In the genomic region with DNA sequence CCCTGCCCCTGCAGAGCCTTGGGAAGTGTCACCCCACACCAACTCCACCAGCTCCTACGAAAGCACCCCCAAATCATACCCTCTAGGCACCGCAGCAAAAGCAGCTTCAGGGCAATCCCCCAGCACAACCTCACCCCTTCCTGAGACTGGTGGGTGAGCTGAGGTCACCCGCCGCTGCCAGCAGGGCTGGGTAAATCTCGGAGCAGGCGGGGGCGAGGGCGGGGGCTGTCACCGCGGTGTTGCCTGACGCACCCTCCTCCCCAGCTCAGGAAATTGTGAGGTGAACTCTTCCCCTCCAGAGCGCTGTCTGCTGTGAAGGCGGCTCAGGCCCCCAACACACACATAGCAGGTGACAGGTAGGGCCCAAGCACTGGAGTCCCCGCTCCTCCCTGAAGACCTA, we compare ENCODE assay signal across 9 cellular contexts.
DNase-seq lines count a peak whose midpoint lies in the region; ATAC-seq lines count a peak whose summit lies in the region.
"Had no signal": no experiment of that assay in that cellular context is flagged by ENCODE, and none has a peak within 500 bp of the region (broad histone marks: within the 10 kb centered on the region; RNA-seq: fewer than 3 reads in every experiment).

No MANE protein-coding gene starts in this region.

- no peaks in the 10 kb centered on the region for H3K36me3 Mint-ChIP-seq in memory B cell

- H3K36me3 ChIP-seq in KOPT-K1 (ENCODE audit: insufficient read depth, low read length) = no peaks in the 10 kb centered on the region

- H3K9me3 ChIP-seq in KOPT-K1 (ENCODE audit: insufficient read depth, low read length, poor library complexity, severe bottlenecking) = no peaks in the 10 kb centered on the region

- DNase-seq in activated T-cell treated with anti-CD3 and anti-CD28 coated beads for 48 hours (ENCODE audit: low read depth) (peak; percentile 89), memory B cell (ENCODE audit: low spot score in 2 of 2) (peak; percentile 75 to 76), OCI-M2 (lab: John Stamatoyannopoulos, UW; ENCODE audit: unreplicated experiment) (no peak), cerebellar cortex (ENCODE audit: low spot score) (no peak), dedifferentiated amniotic fluid mesenchymal stem cell (ENCODE audit: extremely low spot score) (no peak), NCI-H1105 treated with DMSO at 0.1 percent for 48 hours (lab: John Stamatoyannopoulos, UW) (no peak)
- DNase-seq in stimulated activated CD8-positive, alpha-beta memory T cell treated with anti-CD3 and anti-CD28 coated beads, Interleukin-7, amount 100 ng/mL, for 24 hours (ENCODE audit: low read depth) = peak; percentile 72
- DNase-seq: NCI-H187 had no signal

- no peaks in the 10 kb centered on the region for H3K9me3 Mint-ChIP-seq in memory B cell

- peaks cover 32% of the 10 kb centered on the region for H3K4me1 Mint-ChIP-seq in memory B cell

- no peaks in the 10 kb centered on the region for H3K27me3 Mint-ChIP-seq in memory B cell

- H3K4me3 Mint-ChIP-seq in memory B cell = peak overlapping the region; percentile 69

- H3K27ac Mint-ChIP-seq in memory B cell = peak overlapping the region; percentile 83

- peak overlapping the region; percentile 37 for H3K27ac ChIP-seq in KOPT-K1 (ENCODE audit: low read depth, low read length, poor library complexity, severe bottlenecking)

- ATAC-seq in memory B cell (ENCODE audit: low read depth) = peak; percentile 93

Comparison
In these comparisons a context has a peak if more than half of its experiments do, and no peak if none do; other contexts are left out.
1. DNase-seq: peak in activated T-cell treated with anti-CD3 and anti-CD28 coated beads for 48 hours (single experiment), memory B cell (2 of 2) and stimulated activated CD8-positive, alpha-beta memory T cell treated with anti-CD3 and anti-CD28 coated beads, Interleukin-7, amount 100 ng/mL, for 24 hours (single experiment); none in OCI-M2 (single experiment), cerebellar cortex (single experiment), dedifferentiated amniotic fluid mesenchymal stem cell (single experiment) and NCI-H1105 treated with DMSO at 0.1 percent for 48 hours (single experiment).